ENCODE assay signal across 8 cellular contexts in genomic region chr2:189783451-189783926, GRCh38. TPM values are rescaled to one million over a fixed set of nuclear protein-coding genes. Genes with fewer than 3 reads are reported as not detected.
DNase-seq lines count a peak whose midpoint lies in the region; ATAC-seq, FAIRE-seq and TF ChIP-seq lines count a peak whose summit lies in the region.

No MANE protein-coding gene starts in this region.

- peaks cover 68% of the 10 kb centered on the region for H3K79me2 ChIP-seq in keratinocyte (ENCODE audit: control insufficient read depth, insufficient read depth, low read length)

- peaks cover 22 to 60% of the 10 kb centered on the region in 2 donors for H3K4me1 Mint-ChIP-seq in stimulated activated naive B cell treated with anti-CD40 and anti-IgM and Interleukin-4, amounts not matched to agents 10 μg/mL and 1 μg/mL and 100 μg/mL, for 72 hours

- H3K4me3 ChIP-seq in body of pancreas (peak overlapping the region; percentile 77 to 88), keratinocyte (ENCODE audit: control insufficient read depth in 2 of 3, extremely low read depth in 1 of 3, insufficient read depth in 2 of 3, low read depth in 1 of 3, low read length in 3 of 3) (peak overlapping the region; percentile 89 to 98 (median 97))

- no peaks in the 10 kb centered on the region for H3K9me3 Mint-ChIP-seq in stimulated activated naive B cell treated with anti-CD40 and anti-IgM and Interleukin-4, amounts not matched to agents 10 μg/mL and 1 μg/mL and 100 μg/mL, for 72 hours

- dilution Hi-C loops in keratinocyte (cut with MboI; ENCODE audit: extremely low pct_ligation_motif_present, low sequenced_read_pairs): no loop called here

- TF ChIP-seq CTCF in body of pancreas (IDR thresholded peaks at IDR 0.05) (no peak), keratinocyte (optimal IDR thresholded peaks at IDR 0.05 in 1 of 3, IDR thresholded peaks at IDR 0.05 in 1 of 3, conservative IDR thresholded peaks at IDR 0.05 in 1 of 3; ENCODE audit: extremely low read depth in 1 of 3, insufficient read depth in 2 of 3, low read length in 3 of 3) (no peak)

- H3K27ac ChIP-seq in body of pancreas (peak overlapping the region; percentile 92 to 98 (median 94)), keratinocyte (ENCODE audit: control insufficient read depth, insufficient read depth, low read length) (peak overlapping the region; percentile 87)

- peaks cover 32 to 46% of the 10 kb centered on the region in 2 donors for H3K36me3 Mint-ChIP-seq in stimulated activated naive B cell treated with anti-CD40 and anti-IgM and Interleukin-4, amounts not matched to agents 10 μg/mL and 1 μg/mL and 100 μg/mL, for 72 hours

- intact Hi-C loops in Right ventricle myocardium superior (cut with DNase I): no loop called here
- intact Hi-C loops in cardiac septum (cut with DNase I): no loop called here
- intact Hi-C loops in body of pancreas (cut with DNase I): no loop called here

- H3K4me3 Mint-ChIP-seq in stimulated activated naive B cell treated with anti-CD40 and anti-IgM and Interleukin-4, amounts not matched to agents 10 μg/mL and 1 μg/mL and 100 μg/mL, for 72 hours: peak overlapping the region; percentile 92 to 98

- peak overlapping the region; percentile 95 for H3K27ac Mint-ChIP-seq in stimulated activated naive B cell treated with anti-CD40 and anti-IgM and Interleukin-4, amounts not matched to agents 10 μg/mL and 1 μg/mL and 100 μg/mL, for 72 hours

- peak overlapping the region; percentile 93 for H2AFZ ChIP-seq in keratinocyte (ENCODE audit: control insufficient read depth, low read length)

- no peaks in the 10 kb centered on the region for H3K9me3 ChIP-seq in body of pancreas
- H3K9me3 ChIP-seq in keratinocyte (ENCODE audit: control insufficient read depth, low read depth, low read length): no peaks in the 10 kb centered on the region

- H3K36me3 ChIP-seq in body of pancreas (replicated peaks in 1 of 2; ENCODE audit: insufficient read depth in 1 of 2, low read depth in 2 of 2) (no peaks in the 10 kb centered on the region), keratinocyte (ENCODE audit: control insufficient read depth in 2 of 2, extremely low read depth in 1 of 2, insufficient read depth in 2 of 2, low read length in 2 of 2) (peaks cover 4 to 11% of the 10 kb centered on the region in 2 experiments)

- ATAC-seq in Right ventricle myocardium superior (ENCODE audit: poor library complexity) (peak; percentile 14), HG02840 (IDR thresholded peaks at IDR 0.05; ENCODE audit: low FRiP score, unreplicated experiment) (peak; percentile 20), body of pancreas (no peak)
- peak; percentile 6 to 10 for ATAC-seq in stimulated activated naive B cell treated with anti-CD40 and anti-IgM and Interleukin-4, amounts not matched to agents 10 μg/mL and 1 μg/mL and 100 μg/mL, for 72 hours (replicated peaks)

- H3K4me1 ChIP-seq in body of pancreas: peaks cover 37% of the 10 kb centered on the region
- H3K4me1 ChIP-seq in keratinocyte (ENCODE audit: control insufficient read depth, extremely low read depth, insufficient read depth, low read length): peaks cover 14% of the 10 kb centered on the region

- H3K9me1 ChIP-seq in keratinocyte (ENCODE audit: control insufficient read depth, extremely low read depth, insufficient read depth, low read length): no peaks in the 10 kb centered on the region

- 0% methylated on average over 14 to 17 of the region's 17 CpGs for WGBS in body of pancreas, 2 donors

- TF ChIP-seq POLR2A in body of pancreas (IDR thresholded peaks at IDR 0.05): no peak

- no peak for FAIRE-seq in keratinocyte (lab: Jason Lieb, UNC)

- DNase-seq in Right ventricle myocardium superior (no peak), cardiac septum (ENCODE audit: low spot score) (no peak), NCI-H446 treated with DMSO at 0.1 percent for 48 hours (lab: John Stamatoyannopoulos, UW) (peak; percentile 13), body of pancreas (no peak), keratinocyte (ENCODE audit: low read depth, low spot score) (no peak), islet precursor cell (no peak)
- DNase-seq in stimulated activated naive B cell treated with anti-CD40 and anti-IgM and Interleukin-4, amounts not matched to agents 10 μg/mL and 1 μg/mL and 100 μg/mL, for 72 hours: no peak

- no peaks in the 10 kb centered on the region for H4K20me1 ChIP-seq in keratinocyte (ENCODE audit: control insufficient read depth, extremely low read depth, insufficient read depth, low read length)

- H3K27me3 ChIP-seq in body of pancreas (no peaks in the 10 kb centered on the region), keratinocyte (ENCODE audit: control insufficient read depth, extremely low read depth, insufficient read depth, low read length) (no peaks in the 10 kb centered on the region)

- peak overlapping the region; percentile 93 for H3K9ac ChIP-seq in keratinocyte (ENCODE audit: control insufficient read depth, extremely low read depth, insufficient read depth, low read length)

- no peaks in the 10 kb centered on the region for H3K27me3 Mint-ChIP-seq in stimulated activated naive B cell treated with anti-CD40 and anti-IgM and Interleukin-4, amounts not matched to agents 10 μg/mL and 1 μg/mL and 100 μg/mL, for 72 hours

- peak overlapping the region; percentile 47 for H3K4me2 ChIP-seq in keratinocyte (ENCODE audit: control insufficient read depth, extremely low read depth, insufficient read depth, low read depth, low read length)

RNA-seq across cellular contexts. Expression of gene ORMDL1, which starts 0.7 kb away (rescaled TPM):
- total RNA-seq in Right ventricle myocardium superior: 19.4 TPM
- total RNA-seq in cardiac septum: 25.7 TPM
- total RNA-seq in body of pancreas: 10 to 100 TPM; 61.7 to 68.9 TPM
- 35.8 to 86.2 TPM (median 76.0 TPM) in 3 replicates for polyA plus RNA-seq in keratinocyte
- polyA plus RNA-seq in keratinocyte (2011; ENCODE audit: low read depth): 10.9 TPM
- polyA plus RNA-seq in keratinocyte (2011; cell fraction: cytosol; rRNA removed): 21.9 and 43.2 TPM in 2 replicates
- polyA plus RNA-seq in keratinocyte (2011; cell fraction: nucleus; rRNA removed): 175 and 209 TPM in 2 replicates
- 29.4 and 43.6 TPM in 2 replicates for polyA plus RNA-seq in keratinocyte (2012; ENCODE audit: low replicate concordance)
- 11.5 to 29.5 TPM (median 19.0 TPM) in 3 replicates for polyA minus RNA-seq in keratinocyte
- polyA minus RNA-seq in keratinocyte (2011; cell fraction: cytosol; rRNA and poly(A)+ RNA removed): 9.8 TPM
- 19.8 and 31.6 TPM in 2 replicates for polyA minus RNA-seq in keratinocyte (2011; cell fraction: nucleus; rRNA and poly(A)+ RNA removed)

RNA-seq across cellular contexts. Expression of gene PMS1, which starts 0.8 kb away (rescaled TPM):
- 13.5 TPM for total RNA-seq in Right ventricle myocardium superior
- 11.1 TPM for total RNA-seq in cardiac septum
- 10 to 100 TPM; 17.6 to 20.1 TPM for total RNA-seq in body of pancreas
- polyA plus RNA-seq in keratinocyte: 8.3 to 14.8 TPM (median 8.6 TPM) in 3 replicates
- 7.2 TPM for polyA plus RNA-seq in keratinocyte (2011; ENCODE audit: low read depth)
- 4.2 and 7.2 TPM in 2 replicates for polyA plus RNA-seq in keratinocyte (2011; cell fraction: cytosol; rRNA removed)
- polyA plus RNA-seq in keratinocyte (2011; cell fraction: nucleus; rRNA removed): 12.0 and 18.6 TPM in 2 replicates
- polyA plus RNA-seq in keratinocyte (2012; ENCODE audit: low replicate concordance): 5.1 and 8.8 TPM in 2 replicates
- 5.3 to 15.6 TPM (median 10.3 TPM) in 3 replicates for polyA minus RNA-seq in keratinocyte
- 8.2 TPM for polyA minus RNA-seq in keratinocyte (2011; cell fraction: cytosol; rRNA and poly(A)+ RNA removed)
- polyA minus RNA-seq in keratinocyte (2011; cell fraction: nucleus; rRNA and poly(A)+ RNA removed): 8.9 and 25.4 TPM in 2 replicates

RNA-seq across cellular contexts. Expression of gene OSGEPL1, which starts 20.9 kb away (rescaled TPM):
- total RNA-seq in Right ventricle myocardium superior (9.4 TPM), cardiac septum (5.4 TPM), body of pancreas (1 to 10 TPM; 2.6 to 3.9 TPM)
- 6.0 to 12.0 TPM (median 8.7 TPM) in 3 replicates for polyA plus RNA-seq in keratinocyte
- polyA plus RNA-seq in keratinocyte (2011; ENCODE audit: low read depth): 3.1 TPM
- 3.5 and 7.6 TPM in 2 replicates for polyA plus RNA-seq in keratinocyte (2011; cell fraction: cytosol; rRNA removed)
- polyA plus RNA-seq in keratinocyte (2011; cell fraction: nucleus; rRNA removed): 11.2 and 12.0 TPM in 2 replicates
- polyA plus RNA-seq in keratinocyte (2012; ENCODE audit: low replicate concordance): 5.2 and 6.1 TPM in 2 replicates
- 3.4 to 5.8 TPM (median 4.3 TPM) in 3 replicates for polyA minus RNA-seq in keratinocyte
- polyA minus RNA-seq in keratinocyte (2011; cell fraction: cytosol; rRNA and poly(A)+ RNA removed): 3.5 TPM
- polyA minus RNA-seq in keratinocyte (2011; cell fraction: nucleus; rRNA and poly(A)+ RNA removed): 4.7 and 5.2 TPM in 2 replicates
